In the genomic region with DNA sequence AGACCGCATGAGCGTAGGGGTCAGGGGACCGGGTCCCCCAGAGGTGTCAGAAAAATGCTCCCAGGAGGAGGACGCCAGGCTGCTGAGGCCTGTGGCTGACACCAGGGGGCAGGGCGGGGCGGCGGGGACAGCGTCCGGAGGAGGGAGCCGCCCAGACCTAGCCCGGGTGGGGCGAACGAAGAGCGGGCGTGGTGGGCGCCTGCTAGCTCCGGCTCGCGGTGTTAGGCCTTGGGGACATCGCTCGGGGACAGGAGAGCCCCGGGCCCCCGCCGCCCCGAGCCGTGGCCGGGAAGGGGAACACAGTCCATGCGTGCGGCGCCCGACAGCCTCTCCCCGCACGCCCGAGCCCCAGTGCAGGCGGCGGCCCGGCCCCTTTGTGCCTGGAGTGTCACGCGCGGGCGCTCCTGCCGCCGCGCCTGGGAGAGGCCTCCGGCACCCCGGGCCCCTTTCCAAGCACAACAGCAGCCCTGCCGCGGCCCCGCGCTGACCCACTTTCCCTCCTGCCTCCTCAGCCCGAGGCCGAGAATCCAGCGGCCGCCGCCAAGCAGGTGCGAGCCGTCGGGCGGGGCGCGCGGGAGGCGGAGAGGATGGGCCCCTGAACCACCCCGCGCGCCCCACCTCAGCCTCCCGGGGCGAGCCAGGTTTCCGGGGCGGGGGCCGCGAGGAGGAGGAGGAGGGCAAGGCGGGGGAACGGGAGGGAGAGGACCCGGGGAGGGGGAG, we compare ENCODE assay signal across 8 cellular contexts.
DNase-seq lines count a peak whose midpoint lies in the region; ATAC-seq and TF ChIP-seq lines count a peak whose summit lies in the region.

No MANE protein-coding gene starts in this region.

- H3K27me3 ChIP-seq in GM06990 (replicated peaks; ENCODE audit: control insufficient read depth, insufficient read depth, low read length) = no peaks in the 10 kb centered on the region
- no peaks in the 10 kb centered on the region for H3K27me3 ChIP-seq in GM23248 (replicated peaks; ENCODE audit: insufficient read depth)
- H3K27me3 ChIP-seq in SU-DHL-6 (ENCODE audit: low read length) = no peaks in the 10 kb centered on the region
- H3K27me3 ChIP-seq in heart left ventricle = no peaks in the 10 kb centered on the region
- H3K27me3 ChIP-seq in upper lobe of right lung = no peaks in the 10 kb centered on the region

- in situ Hi-C loops in GM23248 (cut with MboI) = no loop called here

- H3K27ac ChIP-seq in GM23248 (no peak overlapping the region), SU-DHL-6 (ENCODE audit: low read depth, low read length) (peak overlapping the region; percentile 71), heart left ventricle (peak overlapping the region; percentile 91 to 98 (median 96)), upper lobe of right lung (peak overlapping the region; percentile 99)

- H3K27me3 Mint-ChIP-seq in progenitor cell of endocrine pancreas = peaks cover 14% of the 10 kb centered on the region

- TF ChIP-seq CTCF in GM06990 (IDR thresholded peaks at IDR 0.05; ENCODE audit: insufficient read depth, low read length, poor library complexity, severe bottlenecking) = peak; percentile 95
- TF ChIP-seq CTCF in SU-DHL-6 (IDR thresholded peaks at IDR 0.05; ENCODE audit: insufficient read depth, low read length, poor library complexity, severe bottlenecking) = peak; percentile 82
- TF ChIP-seq CTCF in heart left ventricle (IDR thresholded peaks at IDR 0.05) = peak; percentile 72 to 98 (median 92)
- peak; percentile 91 for TF ChIP-seq CTCF in progenitor cell of endocrine pancreas (IDR thresholded peaks at IDR 0.05; ENCODE audit: unreplicated experiment)
- peak; percentile 89 for TF ChIP-seq CTCF in upper lobe of right lung (IDR thresholded peaks at IDR 0.05)

- DNase-seq in GM06990 (ENCODE audit: extremely low read depth, insufficient read length) (peak; percentile 87), GM23248 (peak; percentile 77), LHCN-M2 (ENCODE audit: low read depth) (peak; percentile 26), heart left ventricle (peak; percentile 81 to 95 (median 88)), progenitor cell of endocrine pancreas (ENCODE audit: low spot score, unreplicated experiment) (peak; percentile 76), upper lobe of right lung (peak; percentile 95)
- DNase-seq in activated naive CD8-positive, alpha-beta T cell treated with anti-CD3 and anti-CD28 coated beads, Interleukin-2, amount 50 U/mL, for 16 hours (ENCODE audit: low read depth, low spot score) = peak; percentile 68

- TF ChIP-seq POLR2A in heart left ventricle (IDR thresholded peaks at IDR 0.05) = peak in 1 of 2 donors; percentile 36

- H3K79me2 ChIP-seq in GM23248 (ENCODE audit: insufficient read depth) (no peaks in the 10 kb centered on the region), SU-DHL-6 (ENCODE audit: insufficient read depth, low read length) (no peaks in the 10 kb centered on the region)

- no peaks in the 10 kb centered on the region for H3K36me3 ChIP-seq in GM06990 (ENCODE audit: control insufficient read depth, insufficient read depth, low read length)
- no peaks in the 10 kb centered on the region for H3K36me3 ChIP-seq in GM23248 (ENCODE audit: low read depth)
- no peaks in the 10 kb centered on the region for H3K36me3 ChIP-seq in SU-DHL-6 (ENCODE audit: low read length)
- H3K36me3 ChIP-seq in heart left ventricle = no peaks in the 10 kb centered on the region
- no peaks in the 10 kb centered on the region for H3K36me3 ChIP-seq in upper lobe of right lung

- H3K9me3 ChIP-seq in GM23248 (ENCODE audit: low read depth) (peaks cover 5% of the 10 kb centered on the region), SU-DHL-6 (ENCODE audit: insufficient read depth, low read length) (no peaks in the 10 kb centered on the region), heart left ventricle (peaks cover 0 to 11% (median 2%) of the 10 kb centered on the region in 12 donors), upper lobe of right lung (no peaks in the 10 kb centered on the region)

- H3K36me3 Mint-ChIP-seq in progenitor cell of endocrine pancreas (ENCODE audit: insufficient read depth) = no peaks in the 10 kb centered on the region

- peaks cover 3% of the 10 kb centered on the region for H3K4me1 Mint-ChIP-seq in progenitor cell of endocrine pancreas (ENCODE audit: low read depth)

- ATAC-seq in heart left ventricle (peak; percentile 77 to 90 (median 87)), upper lobe of right lung (peak; percentile 84)

- H3K4me1 ChIP-seq in GM23248 (ENCODE audit: insufficient read depth) (no peaks in the 10 kb centered on the region), heart left ventricle (peaks cover 0 to 67% (median 33%) of the 10 kb centered on the region in 12 donors), upper lobe of right lung (peaks cover 36% of the 10 kb centered on the region)

- H4K20me1 ChIP-seq in GM23248 (ENCODE audit: insufficient read depth) = no peaks in the 10 kb centered on the region
- H4K20me1 ChIP-seq in SU-DHL-6 (ENCODE audit: low read depth, low read length) = no peaks in the 10 kb centered on the region

- no peaks in the 10 kb centered on the region for H3K9me3 Mint-ChIP-seq in progenitor cell of endocrine pancreas (ENCODE audit: low read depth)

- H3K9me2 ChIP-seq in GM23248 (ENCODE audit: insufficient read depth) (no peaks in the 10 kb centered on the region), SU-DHL-6 (replicated peaks; ENCODE audit: insufficient read depth, low read length) (no peaks in the 10 kb centered on the region)

- H3K4me3 Mint-ChIP-seq in progenitor cell of endocrine pancreas (ENCODE audit: low read depth) = peak overlapping the region; percentile 55

- H3K4me3 ChIP-seq in GM06990 (replicated peaks; ENCODE audit: low read depth, low read length) (peak overlapping the region; percentile 65), GM23248 (peak overlapping the region; percentile 68), SU-DHL-6 (ENCODE audit: insufficient read depth, low read length, poor library complexity, severe bottlenecking) (peak overlapping the region; percentile 57), heart left ventricle (peak overlapping the region; percentile 44 to 75 (median 65)), upper lobe of right lung (peak overlapping the region; percentile 63)

- WGBS in GM23248 (ENCODE audit: low coverage in 1 of 2, low lambda C conversion rate in 2 of 2, missing lambda C conversion rate in 2 of 2), 2 experiments = 4 to 5% methylated on average over 30 to 74 of the region's 75 CpGs
- WGBS in heart left ventricle, 4 donors = 1 to 3% (median 1%) methylated on average over 27 to 75 of the region's 75 CpGs

- H3K4me2 ChIP-seq in GM23248 (ENCODE audit: unreplicated experiment) (peak overlapping the region; percentile 75), SU-DHL-6 (ENCODE audit: low read depth, low read length, poor library complexity, severe bottlenecking) (peak overlapping the region; percentile 73)

- peak overlapping the region; percentile 58; the same call in 1 of the 2 replicates for H3K9ac ChIP-seq in GM23248
- H3K9ac ChIP-seq in SU-DHL-6 (ENCODE audit: low read length) = peak overlapping the region; percentile 70

- H2AFZ ChIP-seq in GM23248 = peak overlapping the region; percentile 76
- H2AFZ ChIP-seq in SU-DHL-6 (ENCODE audit: low read depth, low read length, severe bottlenecking) = peak overlapping the region; percentile 75

- H3F3A ChIP-seq in GM23248 (ENCODE audit: insufficient read depth) (no peaks in the 10 kb centered on the region), SU-DHL-6 (ENCODE audit: insufficient read depth) (peaks cover 34% of the 10 kb centered on the region)

- intact Hi-C loops in heart left ventricle (cut with DNase I) = loop anchor here (1.0 to 10.0 kb wide), 19 partner anchors 21 to 272 kb away; partner anchors contain the start of gene KLF13 (in 7 of the 10)
- intact Hi-C loops in upper lobe of right lung (cut with DNase I) = loop anchor here (10.0 kb wide), 1 partner anchor 109 kb away; the partner anchor contains the start of gene KLF13

- H3K27ac Mint-ChIP-seq in progenitor cell of endocrine pancreas = no peak overlapping the region

Comparison
In these comparisons a context has a peak if more than half of its experiments do, and no peak if none do; other contexts are left out.
1. DNase-seq: peak in every context shown above with its lines; median percentile 95 in upper lobe of right lung; 88 in heart left ventricle; 87 in GM06990; 77 in GM23248; 76 in progenitor cell of endocrine pancreas; 68 in activated naive CD8-positive, alpha-beta T cell treated with anti-CD3 and anti-CD28 coated beads, Interleukin-2, amount 50 U/mL, for 16 hours; 26 in LHCN-M2.